In the genomic region with DNA sequence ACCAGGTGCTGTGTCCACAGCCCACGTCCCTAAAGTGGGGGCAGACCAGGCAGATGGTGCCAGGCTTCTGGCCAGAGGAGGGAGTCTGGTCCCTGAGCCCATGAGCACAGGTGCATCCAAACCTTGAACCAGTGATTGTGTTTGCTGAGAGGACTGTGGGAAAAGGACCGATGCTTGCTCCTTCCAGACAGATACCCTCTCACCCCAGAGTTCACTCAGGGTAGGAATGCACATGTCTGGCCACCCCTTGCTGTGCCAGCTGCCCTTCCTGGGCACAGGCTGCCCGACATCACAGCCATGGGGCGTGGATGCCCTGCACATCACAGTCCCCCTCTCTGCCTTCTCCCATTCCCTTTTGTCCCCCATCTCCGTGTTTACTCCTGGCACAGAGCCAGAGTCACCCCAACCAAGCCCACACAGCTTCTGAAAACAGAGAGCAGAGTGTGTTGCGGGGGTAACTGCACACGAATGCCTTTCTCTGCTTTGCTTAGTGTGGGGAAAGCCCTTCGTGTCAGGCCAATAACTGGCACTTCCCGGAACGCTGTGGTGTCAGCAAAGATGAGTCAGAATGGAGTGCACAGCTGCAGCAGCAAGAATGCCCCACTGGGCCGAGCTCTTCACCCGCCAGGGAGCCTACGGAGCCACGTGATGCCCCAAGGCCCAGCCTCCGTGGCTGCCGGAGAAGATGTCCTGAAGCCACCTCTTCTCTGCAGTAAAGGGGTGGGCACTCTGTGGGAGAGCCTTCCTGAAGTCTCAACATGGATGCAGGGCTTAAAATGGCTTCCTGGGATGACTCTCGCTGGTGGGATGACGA, we compare ENCODE assay signal across 8 cellular contexts. TPM values are rescaled to one million over a fixed set of nuclear protein-coding genes. Genes with fewer than 3 reads are reported as not detected.
DNase-seq lines count a peak whose midpoint lies in the region; ATAC-seq, FAIRE-seq and TF ChIP-seq lines count a peak whose summit lies in the region.

No MANE protein-coding gene starts in this region.

- no peaks in the 10 kb centered on the region for H3K27me3 Mint-ChIP-seq in activated naive CD8-positive, alpha-beta T cell treated with anti-CD3 and anti-CD28 coated beads, Interleukin-2, amount 10 ng/mL, durations not matched to agents 7 days and 5 days

- H3K27me3 ChIP-seq in SJSA1 (replicated peaks) (no peaks in the 10 kb centered on the region), left ventricle myocardium inferior (ENCODE audit: low read depth) (no peaks in the 10 kb centered on the region), small intestine (ENCODE audit: control insufficient read depth in 2 of 2, insufficient read depth in 2 of 2, low read length in 2 of 2) (no peaks in the 10 kb centered on the region)

- POLR2A ChIA-PET in activated naive CD8-positive, alpha-beta T cell treated with anti-CD3 and anti-CD28 coated beads, Interleukin-2, amount 10 ng/mL, durations not matched to agents 7 days and 5 days (lab: Charles Lee) = no interaction called here

- H3K36me3 ChIP-seq in SJSA1 (peaks cover 59% of the 10 kb centered on the region), left ventricle myocardium inferior (peaks cover 14% of the 10 kb centered on the region), small intestine (ENCODE audit: control insufficient read depth in 2 of 2, insufficient read depth in 2 of 2, low read length in 2 of 2) (no peaks in the 10 kb centered on the region)

- peak overlapping the region; percentile 73 for H3K27ac Mint-ChIP-seq in activated naive CD8-positive, alpha-beta T cell treated with anti-CD3 and anti-CD28 coated beads, Interleukin-2, amount 10 ng/mL, durations not matched to agents 7 days and 5 days

- H3K4me1 Mint-ChIP-seq in activated naive CD8-positive, alpha-beta T cell treated with anti-CD3 and anti-CD28 coated beads, Interleukin-2, amount 10 ng/mL, durations not matched to agents 7 days and 5 days = peaks cover 21% of the 10 kb centered on the region

- DNase-seq in COLO668 (lab: John Stamatoyannopoulos, UW; ENCODE audit: unreplicated experiment) (peak; percentile 89), SJSA1 (ENCODE audit: low read depth in 1 of 2, low spot score in 2 of 2) (peak; percentile 87 to 98), left ventricle myocardium inferior (peak; percentile 55), small intestine (peak; percentile 79), KG1 (lab: John Stamatoyannopoulos, UW) (no peak)
- no peak for DNase-seq in activated naive CD8-positive, alpha-beta T cell treated with anti-CD3 and anti-CD28 coated beads, Interleukin-2, amount 10 ng/mL, durations not matched to agents 7 days and 5 days

- ATAC-seq in GM19397 (IDR thresholded peaks at IDR 0.05; ENCODE audit: unreplicated experiment) (peak; percentile 87), HG03558 (IDR thresholded peaks at IDR 0.05; ENCODE audit: extremely low read depth, unreplicated experiment) (peak; percentile 64)
- no peak for ATAC-seq in activated naive CD8-positive, alpha-beta T cell treated with anti-CD3 and anti-CD28 coated beads, Interleukin-2, amount 10 ng/mL, durations not matched to agents 7 days and 5 days (ENCODE audit: low read depth)

- peak overlapping the region; percentile 69 for H3K27ac ChIP-seq in SJSA1
- peak overlapping the region; percentile 44 for H3K27ac ChIP-seq in left ventricle myocardium inferior (replicated peaks)
- H3K27ac ChIP-seq in small intestine (ENCODE audit: low read depth in 1 of 2, low read length in 1 of 2) = peak overlapping the region; percentile 44 to 77

- no peak overlapping the region for H3K4me3 Mint-ChIP-seq in activated naive CD8-positive, alpha-beta T cell treated with anti-CD3 and anti-CD28 coated beads, Interleukin-2, amount 10 ng/mL, durations not matched to agents 7 days and 5 days

- peaks cover 16% of the 10 kb centered on the region for H3K4me1 ChIP-seq in SJSA1 (replicated peaks)
- H3K4me1 ChIP-seq in left ventricle myocardium inferior = peaks cover 52% of the 10 kb centered on the region
- H3K4me1 ChIP-seq in small intestine (ENCODE audit: control insufficient read depth in 2 of 2, insufficient read depth in 1 of 2, low read depth in 1 of 2, low read length in 1 of 2) = peaks cover 0 to 6% of the 10 kb centered on the region in 2 donors

- no peak for FAIRE-seq in small intestine (lab: Jason Lieb, UNC)

- TF ChIP-seq CTCF in left ventricle myocardium inferior (IDR thresholded peaks at IDR 0.05; ENCODE audit: borderline replicate concordance) = peak; percentile 10

- 30 to 56% (median 35%) methylated on average over 18 of the region's 18 CpGs for WGBS in small intestine, 3 donors

- peaks cover 10% of the 10 kb centered on the region for H3K36me3 Mint-ChIP-seq in activated naive CD8-positive, alpha-beta T cell treated with anti-CD3 and anti-CD28 coated beads, Interleukin-2, amount 10 ng/mL, durations not matched to agents 7 days and 5 days

- H3K9me3 Mint-ChIP-seq in activated naive CD8-positive, alpha-beta T cell treated with anti-CD3 and anti-CD28 coated beads, Interleukin-2, amount 10 ng/mL, durations not matched to agents 7 days and 5 days = no peaks in the 10 kb centered on the region

- intact Hi-C loops in left ventricle myocardium inferior (cut with micrococcal nuclease) = no loop called here

- H3K4me3 ChIP-seq in SJSA1 (no peak overlapping the region), left ventricle myocardium inferior (no peak overlapping the region), small intestine (ENCODE audit: low read depth in 1 of 2, low read length in 2 of 2) (no peak overlapping the region)

- H3K9me3 ChIP-seq in SJSA1 (replicated peaks) = no peaks in the 10 kb centered on the region
- no peaks in the 10 kb centered on the region for H3K9me3 ChIP-seq in left ventricle myocardium inferior (replicated peaks)
- H3K9me3 ChIP-seq in small intestine (ENCODE audit: control insufficient read depth, low read depth) = no peaks in the 10 kb centered on the region

RNA-seq across cellular contexts. Expression of a gene that starts 7.6 kb away (rescaled TPM):
- 34.9 and 57.6 TPM in 2 replicates for total RNA-seq in SJSA1 (2014; rRNA removed; shearing (Covaris generic))
- total RNA-seq in activated naive CD8-positive, alpha-beta T cell treated with anti-CD3 and anti-CD28 coated beads, Interleukin-2, amount 10 ng/mL, durations not matched to agents 7 days and 5 days = 100 to 1,000 TPM; 100 to 111 TPM
- total RNA-seq in left ventricle myocardium inferior = 14.3 TPM
- polyA plus RNA-seq in small intestine = 10 to 100 TPM; 41.9 to 69.8 (median 43.8) TPM

RNA-seq across cellular contexts. Expression of a gene that starts 57.5 kb away (rescaled TPM):
- total RNA-seq in SJSA1 (2014; rRNA removed; shearing (Covaris generic)) = 186 and 214 TPM in 2 replicates
- 100 to 1,000 TPM; 346 to 363 TPM for total RNA-seq in activated naive CD8-positive, alpha-beta T cell treated with anti-CD3 and anti-CD28 coated beads, Interleukin-2, amount 10 ng/mL, durations not matched to agents 7 days and 5 days
- total RNA-seq in left ventricle myocardium inferior = 175 TPM
- polyA plus RNA-seq in small intestine = 10 to 100 TPM; 75.1 to 85.0 (median 84.1) TPM

Comparison
In these comparisons a context has a peak if more than half of its experiments do, and no peak if none do; other contexts are left out.
1. DNase-seq: peak in COLO668 (single experiment), SJSA1 (2 of 2), left ventricle myocardium inferior (single experiment) and small intestine (single experiment); none in activated naive CD8-positive, alpha-beta T cell treated with anti-CD3 and anti-CD28 coated beads, Interleukin-2, amount 10 ng/mL, durations not matched to agents 7 days and 5 days (single experiment) and KG1 (single experiment).
2. Peak in every context shown above with its lines, with median percentiles within 50 percentile points of each other: H3K27ac ChIP-seq.